In genomic region chr5:56329652-56330051, GRCh38 we compare ENCODE assay signal across 9 cellular contexts.
DNase-seq lines count a peak whose midpoint lies in the region; ATAC-seq, FAIRE-seq and TF ChIP-seq lines count a peak whose summit lies in the region.
"Had no signal": no experiment of that assay in that cellular context is flagged by ENCODE, and none has a peak within 500 bp of the region (broad histone marks: within the 10 kb centered on the region; RNA-seq: fewer than 3 reads in every experiment).

No MANE protein-coding gene starts in this region.

- no peak for TF ChIP-seq CTCF in transverse colon (IDR thresholded peaks at IDR 0.05)

- TF ChIP-seq EP300 in transverse colon (IDR thresholded peaks at IDR 0.05; ENCODE audit: low read depth): no peak

- FAIRE-seq in small intestine (lab: Jason Lieb, UNC): no peak

- peaks cover 29 to 67% (median 61%) of the 10 kb centered on the region in 4 donors for H3K4me1 Mint-ChIP-seq in CD4-positive, CD25-positive, alpha-beta regulatory T cell
- H3K4me1 Mint-ChIP-seq in activated CD4-positive, alpha-beta memory T cell treated with anti-CD3 and anti-CD28 coated beads, Interleukin-2, amount 10 ng/mL, durations not matched to agents 7 days and 5 days: peaks cover 61% of the 10 kb centered on the region

- peak in 1 of 3 donors; percentile 42 for DNase-seq in CD4-positive, CD25-positive, alpha-beta regulatory T cell
- DNase-seq in activated CD4-positive, alpha-beta memory T cell treated with anti-CD3 and anti-CD28 coated beads, Interleukin-2, amount 10 ng/mL, durations not matched to agents 7 days and 5 days: no peak
- no peak for DNase-seq in NCI-H1694 (lab: John Stamatoyannopoulos, UW)
- no peak for DNase-seq in transverse colon
- DNase-seq in small intestine: no peak
- DNase-seq in left ventricle myocardium superior: no peak
- DNase-seq: DND-41 had no signal

- ATAC-seq in CD4-positive, CD25-positive, alpha-beta regulatory T cell (ENCODE audit: low read depth in 2 of 2): no peak
- ATAC-seq in GM18867 (IDR thresholded peaks at IDR 0.05; ENCODE audit: unreplicated experiment): peak; percentile 76
- peak; percentile 70 for ATAC-seq in HG02884 (IDR thresholded peaks at IDR 0.05; ENCODE audit: unreplicated experiment)
- no peak for ATAC-seq in left ventricle myocardium superior

- peak overlapping the region; percentile 70 to 93 (median 86) for H3K27ac Mint-ChIP-seq in CD4-positive, CD25-positive, alpha-beta regulatory T cell
- peak overlapping the region; percentile 82 for H3K27ac Mint-ChIP-seq in activated CD4-positive, alpha-beta memory T cell treated with anti-CD3 and anti-CD28 coated beads, Interleukin-2, amount 10 ng/mL, durations not matched to agents 7 days and 5 days

- peaks cover 0 to 6% (median 3%) of the 10 kb centered on the region in 7 donors for H3K9me3 Mint-ChIP-seq in CD4-positive, CD25-positive, alpha-beta regulatory T cell
- peaks cover 7% of the 10 kb centered on the region for H3K9me3 Mint-ChIP-seq in activated CD4-positive, alpha-beta memory T cell treated with anti-CD3 and anti-CD28 coated beads, Interleukin-2, amount 10 ng/mL, durations not matched to agents 7 days and 5 days

- intact Hi-C loops in transverse colon (cut with DNase I; ENCODE audit: low total_unique reads) (no loop called here), left ventricle myocardium superior (cut with micrococcal nuclease) (no loop called here)

- peaks cover 44% of the 10 kb centered on the region for H3K4me1 ChIP-seq in CD4-positive, CD25-positive, alpha-beta regulatory T cell (ENCODE audit: control insufficient read depth, insufficient read depth, low read length, poor library complexity, severe bottlenecking)
- H3K4me1 ChIP-seq in transverse colon (no peaks in the 10 kb centered on the region), small intestine (ENCODE audit: control insufficient read depth in 2 of 2, insufficient read depth in 1 of 2, low read depth in 1 of 2, low read length in 1 of 2) (peaks cover 0 to 9% of the 10 kb centered on the region in 2 donors)

- peak overlapping the region; percentile 66 for H3K27ac ChIP-seq in CD4-positive, CD25-positive, alpha-beta regulatory T cell (ENCODE audit: insufficient read depth, low read length, poor library complexity, severe bottlenecking)
- H3K27ac ChIP-seq in transverse colon (no peak overlapping the region), small intestine (ENCODE audit: low read depth in 1 of 2, low read length in 1 of 2) (peak overlapping the region in 1 of 2 donors; percentile 11)

- H3K9me3 ChIP-seq in CD4-positive, CD25-positive, alpha-beta regulatory T cell (ENCODE audit: control insufficient read depth in 2 of 2, low read length in 2 of 2): no peaks in the 10 kb centered on the region
- no peaks in the 10 kb centered on the region for H3K9me3 ChIP-seq in transverse colon
- no peaks in the 10 kb centered on the region for H3K9me3 ChIP-seq in small intestine (ENCODE audit: control insufficient read depth, low read depth)

- in situ Hi-C loops in transverse colon (cut with MboI; ENCODE audit: low pct_ligation_motif_present in 1 of 4, low pct_unique_long_range_greater_than_20kb in 1 of 4, low sequenced_read_pairs in 3 of 4): no loop called here

- POLR2A ChIA-PET in activated CD4-positive, alpha-beta memory T cell treated with anti-CD3 and anti-CD28 coated beads, Interleukin-2, amount 10 ng/mL, durations not matched to agents 7 days and 5 days (lab: Charles Lee): interaction anchor here (0.5 to 3.6 kb wide), 12 partner anchors 9 to 844 kb away, joined by 3 to 34 read pairs (median 4); partner anchors contain the start of genes GPBP1, MAP3K1 and SETD9

- CTCF ChIA-PET in activated CD4-positive, alpha-beta memory T cell treated with anti-CD3 and anti-CD28 coated beads, Interleukin-2, amount 10 ng/mL, durations not matched to agents 7 days and 5 days (lab: Charles Lee): interaction anchor here (0.7 to 1.3 kb wide), 3 partner anchors 11 to 284 kb away, joined by 3 to 6 read pairs (median 3); no protein-coding TSS in a partner anchor

- 72 to 78% methylated on average over 3 of the region's 3 CpGs for WGBS in transverse colon (ENCODE audit: low coverage in 1 of 2), 2 donors
- WGBS in small intestine, 3 donors: 77 to 94% (median 84%) methylated on average over 3 of the region's 3 CpGs

- no peaks in the 10 kb centered on the region for H3K27me3 Mint-ChIP-seq in CD4-positive, CD25-positive, alpha-beta regulatory T cell
- no peaks in the 10 kb centered on the region for H3K27me3 Mint-ChIP-seq in activated CD4-positive, alpha-beta memory T cell treated with anti-CD3 and anti-CD28 coated beads, Interleukin-2, amount 10 ng/mL, durations not matched to agents 7 days and 5 days

- H3K4me3 Mint-ChIP-seq in CD4-positive, CD25-positive, alpha-beta regulatory T cell: peak overlapping the region; percentile 43 to 72 (median 60)
- no peak overlapping the region for H3K4me3 Mint-ChIP-seq in activated CD4-positive, alpha-beta memory T cell treated with anti-CD3 and anti-CD28 coated beads, Interleukin-2, amount 10 ng/mL, durations not matched to agents 7 days and 5 days

- H3K36me3 ChIP-seq in CD4-positive, CD25-positive, alpha-beta regulatory T cell (ENCODE audit: control insufficient read depth, insufficient read depth, low read length): no peaks in the 10 kb centered on the region
- H3K36me3 ChIP-seq in transverse colon: no peaks in the 10 kb centered on the region
- no peaks in the 10 kb centered on the region for H3K36me3 ChIP-seq in small intestine (ENCODE audit: control insufficient read depth in 2 of 2, insufficient read depth in 2 of 2, low read length in 2 of 2)

- H3K36me3 Mint-ChIP-seq in CD4-positive, CD25-positive, alpha-beta regulatory T cell: no peaks in the 10 kb centered on the region
- H3K36me3 Mint-ChIP-seq in activated CD4-positive, alpha-beta memory T cell treated with anti-CD3 and anti-CD28 coated beads, Interleukin-2, amount 10 ng/mL, durations not matched to agents 7 days and 5 days (ENCODE audit: low read depth): peaks cover 16% of the 10 kb centered on the region

- TF ChIP-seq POLR2A in transverse colon (IDR thresholded peaks at IDR 0.05): no peak

- H3K27me3 ChIP-seq in CD4-positive, CD25-positive, alpha-beta regulatory T cell (ENCODE audit: control insufficient read depth, insufficient read depth, low read length): no peaks in the 10 kb centered on the region
- H3K27me3 ChIP-seq in transverse colon: no peaks in the 10 kb centered on the region
- no peaks in the 10 kb centered on the region for H3K27me3 ChIP-seq in small intestine (ENCODE audit: control insufficient read depth in 2 of 2, insufficient read depth in 2 of 2, low read length in 2 of 2)

- H3K4me3 ChIP-seq in CD4-positive, CD25-positive, alpha-beta regulatory T cell (ENCODE audit: low read depth, low read length): peak overlapping the region; percentile 35
- H3K4me3 ChIP-seq in transverse colon (no peak overlapping the region), small intestine (ENCODE audit: low read depth in 1 of 2, low read length in 2 of 2) (no peak overlapping the region)

Comparison
In these comparisons a context has a peak if more than half of its experiments do, and no peak if none do; other contexts are left out.
1. ATAC-seq: peak in GM18867 (single experiment) and HG02884 (single experiment); none in CD4-positive, CD25-positive, alpha-beta regulatory T cell (0 of 2) and left ventricle myocardium superior (single experiment).